1 cellular context compared by ENCODE assay signal in genomic region chr9:130680836-130681768, GRCh38.
TF ChIP-seq lines count a peak whose summit lies in the region.

No MANE protein-coding gene starts in this region.

TF ChIP-seq in K562, 482 proteins besides CTCF, POLR2A, EP300 and RAD21 (continued from another document and continues in another):
- TF ChIP-seq CHAMP1 (IDR thresholded peaks at IDR 0.05) (no peak), ZNF699 (CRISPR knock-in tag; IDR thresholded peaks at IDR 0.05; ENCODE audit: insufficient replicate concordance) (no peak), AFF1 (IDR thresholded peaks at IDR 0.05; ENCODE audit: low read depth in 1 of 2, partially characterized antibody in 2 of 2) (no peak), SMARCC2 (IDR thresholded peaks at IDR 0.05; ENCODE audit: low read depth) (no peak), ERF (CRISPR knock-in tag; IDR thresholded peaks at IDR 0.05) (peak; percentile 81; the same call in 1 of the 2 replicates), PRPF4 (IDR thresholded peaks at IDR 0.05; ENCODE audit: insufficient read depth, low read depth, low read length, poor library complexity, severe bottlenecking) (no peak), ZSCAN32 (CRISPR knock-in tag; IDR thresholded peaks at IDR 0.05) (no peak), NONO (IDR thresholded peaks at IDR 0.05; ENCODE audit: low read depth in 2 of 2, low read length in 1 of 2) (no peak), POLR2G (IDR thresholded peaks at IDR 0.05; ENCODE audit: low read depth, low read length) (peak; percentile 74), POU5F1 (IDR thresholded peaks at IDR 0.05; ENCODE audit: borderline replicate concordance, low read depth, low read length, partially characterized antibody) (peak; percentile 13), FOXA3 (CRISPR knock-in tag; conservative IDR thresholded peaks at IDR 0.05 in 1 of 2, IDR thresholded peaks at IDR 0.05 in 1 of 2) (peak in 1 of 2 experiments; percentile 81; a peak in 2 of 4 replicates), NR3C1 (CRISPR knock-in tag; IDR thresholded peaks at IDR 0.05) (peak; percentile 96), ZNF644 (tag; IDR thresholded peaks at IDR 0.05; ENCODE audit: low read depth) (0 out of 2 replicates have a peak, but pooled peaks have one; percentile 34), ATF1 (CRISPR knock-in tag; IDR thresholded peaks at IDR 0.05) (no peak), ATF1 (tag; IDR thresholded peaks at IDR 0.05) (peak; percentile 60), THAP12 (CRISPR knock-in tag; IDR thresholded peaks at IDR 0.05) (peak; percentile 84; the same call in 1 of the 2 replicates), SIN3B (IDR thresholded peaks at IDR 0.05; ENCODE audit: low read depth) (peak; percentile 13; the same call in 1 of the 2 replicates), NR4A1 (CRISPR knock-in tag; IDR thresholded peaks at IDR 0.05) (0 out of 2 replicates have a peak, but pooled peaks have one; percentile 57), NR4A1 (tag; IDR thresholded peaks at IDR 0.05) (no peak), SAFB2 (IDR thresholded peaks at IDR 0.05; ENCODE audit: borderline replicate concordance, low read depth, low read length, severe bottlenecking) (no peak), BCOR (IDR thresholded peaks at IDR 0.05) (peak; percentile 92), JUN (IDR thresholded peaks at IDR 0.05; ENCODE audit: borderline replicate concordance, low read depth, low read length) (peak; percentile 66; the same call in 1 of the 2 replicates), JUN (CRISPR knock-in tag; IDR thresholded peaks at IDR 0.05; ENCODE audit: borderline replicate concordance) (peak; percentile 85), DIDO1 (tag; IDR thresholded peaks at IDR 0.05; ENCODE audit: low read depth) (no peak), ZEB2 (IDR thresholded peaks at IDR 0.05) (no peak), THRB (CRISPR knock-in tag; conservative IDR thresholded peaks at IDR 0.05) (no peak), ZBTB43 (CRISPR knock-in tag; IDR thresholded peaks at IDR 0.05) (peak; percentile 93), ATF3 (IDR thresholded peaks at IDR 0.05) (peak; percentile 79), ATF3 (CRISPR knock-in tag; conservative IDR thresholded peaks at IDR 0.05) (peak; percentile 3; the same call in 1 of the 2 replicates), SNIP1 (IDR thresholded peaks at IDR 0.05; ENCODE audit: low read depth) (no peak), CHD7 (IDR thresholded peaks at IDR 0.05; ENCODE audit: low read depth, low read length) (no peak), SRSF3 (IDR thresholded peaks at IDR 0.05; ENCODE audit: insufficient read depth, low read length) (no peak)
